8 cellular contexts compared by ENCODE assay signal in genomic region chrX:135086197-135086854, GRCh38. TPM values are rescaled to one million over a fixed set of nuclear protein-coding genes. Genes with fewer than 3 reads are reported as not detected.
DNase-seq lines count a peak whose midpoint lies in the region; ATAC-seq and TF ChIP-seq lines count a peak whose summit lies in the region.

No MANE protein-coding gene starts in this region.

- TF ChIP-seq CTCF in neural crest cell (conservative IDR thresholded peaks at IDR 0.05) = peak; percentile 68

- CTCF ChIA-PET in activated CD4-positive, alpha-beta T cell treated with anti-CD3 and anti-CD28 coated beads, Interleukin-2, amount 10 ng/mL, durations not matched to agents 7 days and 5 days (lab: Charles Lee) = interaction anchor here (1.5 to 1.9 kb wide), 2 partner anchors 9 to 10 kb away, joined by 4 to 5 read pairs; no protein-coding TSS in a partner anchor

- H3K4me1 Mint-ChIP-seq in activated CD4-positive, alpha-beta T cell treated with anti-CD3 and anti-CD28 coated beads, Interleukin-2, amount 10 ng/mL, durations not matched to agents 7 days and 5 days = peaks cover 7% of the 10 kb centered on the region
- no peaks in the 10 kb centered on the region for H3K4me1 Mint-ChIP-seq in neural crest cell

- no peak overlapping the region for H3K4me3 Mint-ChIP-seq in activated CD4-positive, alpha-beta T cell treated with anti-CD3 and anti-CD28 coated beads, Interleukin-2, amount 10 ng/mL, durations not matched to agents 7 days and 5 days
- peak overlapping the region; percentile 8 for H3K4me3 Mint-ChIP-seq in neural crest cell

- ATAC-seq in GM18909 (IDR thresholded peaks at IDR 0.05; ENCODE audit: poor library complexity, unreplicated experiment) (peak; percentile 92), HG03097 (IDR thresholded peaks at IDR 0.05; ENCODE audit: low FRiP score, unreplicated experiment) (peak; percentile 96), HG03045 (IDR thresholded peaks at IDR 0.05; ENCODE audit: unreplicated experiment) (no peak)

- peaks cover 6% of the 10 kb centered on the region for H3K27me3 Mint-ChIP-seq in activated CD4-positive, alpha-beta T cell treated with anti-CD3 and anti-CD28 coated beads, Interleukin-2, amount 10 ng/mL, durations not matched to agents 7 days and 5 days
- no peaks in the 10 kb centered on the region for H3K27me3 Mint-ChIP-seq in neural crest cell (ENCODE audit: low read depth)

- no peaks in the 10 kb centered on the region for H3K36me3 Mint-ChIP-seq in activated CD4-positive, alpha-beta T cell treated with anti-CD3 and anti-CD28 coated beads, Interleukin-2, amount 10 ng/mL, durations not matched to agents 7 days and 5 days (ENCODE audit: low read depth)
- peaks cover 4% of the 10 kb centered on the region for H3K36me3 Mint-ChIP-seq in neural crest cell (ENCODE audit: low read depth)

- no peaks in the 10 kb centered on the region for H3K9me3 Mint-ChIP-seq in activated CD4-positive, alpha-beta T cell treated with anti-CD3 and anti-CD28 coated beads, Interleukin-2, amount 10 ng/mL, durations not matched to agents 7 days and 5 days
- peaks cover 12% of the 10 kb centered on the region for H3K9me3 Mint-ChIP-seq in neural crest cell

- H3K27ac Mint-ChIP-seq in activated CD4-positive, alpha-beta T cell treated with anti-CD3 and anti-CD28 coated beads, Interleukin-2, amount 10 ng/mL, durations not matched to agents 7 days and 5 days = peak overlapping the region; percentile 55
- no peak overlapping the region for H3K27ac Mint-ChIP-seq in neural crest cell (ENCODE audit: unreplicated experiment)

- POLR2A ChIA-PET in activated CD4-positive, alpha-beta T cell treated with anti-CD3 and anti-CD28 coated beads, Interleukin-2, amount 10 ng/mL, durations not matched to agents 7 days and 5 days (lab: Charles Lee) = interaction anchor here (0.6 kb wide), 1 partner anchor 435 kb away, joined by 4 read pairs; no protein-coding TSS in a partner anchor

- DNase-seq in COR-L47 (lab: John Stamatoyannopoulos, UW) (peak; percentile 46), NCI-H2227 treated with DMSO at 0.1 percent for 48 hours (lab: John Stamatoyannopoulos, UW) (peak; percentile 61), fibroblast of gingiva (ENCODE audit: low read depth) (peak; percentile 35), neural crest cell (ENCODE audit: low read depth, low spot score) (no peak)
- DNase-seq in activated CD4-positive, alpha-beta T cell treated with anti-CD3 and anti-CD28 coated beads, Interleukin-2, amount 10 ng/mL, durations not matched to agents 7 days and 5 days = peak; percentile 67

RNA-seq across cellular contexts. Expression of gene SMIM10L2B, which starts 12.2 kb away (rescaled TPM):
- total RNA-seq in activated CD4-positive, alpha-beta T cell treated with anti-CD3 and anti-CD28 coated beads, Interleukin-2, amount 10 ng/mL, durations not matched to agents 7 days and 5 days = under 1 TPM in 1 of 2 experiments, not detected in 1; 0.06 TPM
- 4.7 and 6.2 TPM in 2 replicates for total RNA-seq in neural crest cell

RNA-seq across cellular contexts. Expression of gene ETDB, which starts 34.0 kb away (rescaled TPM):
- total RNA-seq in activated CD4-positive, alpha-beta T cell treated with anti-CD3 and anti-CD28 coated beads, Interleukin-2, amount 10 ng/mL, durations not matched to agents 7 days and 5 days = not detected
- total RNA-seq in neural crest cell = not detected in 2 replicates

RNA-seq across cellular contexts. Expression of gene RTL8A, which starts 34.4 kb away (rescaled TPM):
- total RNA-seq in activated CD4-positive, alpha-beta T cell treated with anti-CD3 and anti-CD28 coated beads, Interleukin-2, amount 10 ng/mL, durations not matched to agents 7 days and 5 days = 10 to 100 TPM; 12.1 to 13.5 TPM
- total RNA-seq in neural crest cell = 56.0 and 56.2 TPM in 2 replicates

RNA-seq across cellular contexts. Expression of gene RTL8C, which starts 54.2 kb away (rescaled TPM):
- 10 to 100 TPM; 15.0 to 15.6 TPM for total RNA-seq in activated CD4-positive, alpha-beta T cell treated with anti-CD3 and anti-CD28 coated beads, Interleukin-2, amount 10 ng/mL, durations not matched to agents 7 days and 5 days
- 112 and 119 TPM in 2 replicates for total RNA-seq in neural crest cell
